Comparison of ENCODE assay signal across 11 cellular contexts in the genomic region with DNA sequence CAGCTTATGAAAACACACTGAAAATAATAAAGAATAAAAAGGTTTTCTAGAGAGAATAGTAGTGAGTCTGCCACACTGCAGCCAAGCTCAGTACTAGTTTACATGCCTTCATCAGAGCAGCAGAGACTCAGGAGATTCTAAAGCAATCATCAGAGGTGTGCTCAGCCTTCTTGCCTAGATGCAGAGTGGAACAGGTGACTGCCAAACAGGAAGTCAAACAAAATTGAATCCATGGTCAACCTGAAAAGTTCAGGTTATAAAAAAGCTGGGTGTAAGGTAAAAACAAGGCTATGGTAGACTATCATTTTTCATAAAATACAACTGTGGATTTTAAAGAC.
DNase-seq lines count a peak whose midpoint lies in the region; ATAC-seq and TF ChIP-seq lines count a peak whose summit lies in the region.
"Had no signal": no experiment of that assay in that cellular context is flagged by ENCODE, and none has a peak within 500 bp of the region (broad histone marks: within the 10 kb centered on the region; RNA-seq: fewer than 3 reads in every experiment).

No MANE protein-coding gene starts in this region.

- H3K9me3 ChIP-seq in BLaER1 treated with 17β-estradiol and CSF1 and Interleukin-3, amounts not matched to agents 10 nM and 100 nM (replicated peaks in 1 of 11): peaks cover 0 to 10% (median 6%) of the 10 kb centered on the region in 11 experiments; a peak in 16 of 22 replicates
- no peaks in the 10 kb centered on the region for H3K9me3 ChIP-seq in MM.1S (replicated peaks; ENCODE audit: insufficient read depth, low read length)
- no peaks in the 10 kb centered on the region for H3K9me3 ChIP-seq in mesodermal cell (ENCODE audit: control insufficient read depth, low read length)
- peaks cover 0 to 6% (median 0%) of the 10 kb centered on the region in 4 donors for H3K9me3 ChIP-seq in right lobe of liver

- H3K27me3 ChIP-seq in BLaER1 treated with 17β-estradiol and CSF1 and Interleukin-3, amounts not matched to agents 10 nM and 100 nM: no peaks in the 10 kb centered on the region
- H3K27me3 ChIP-seq in MM.1S (replicated peaks; ENCODE audit: insufficient read depth, low read length): no peaks in the 10 kb centered on the region
- no peaks in the 10 kb centered on the region for H3K27me3 ChIP-seq in right lobe of liver
- H3K27me3 ChIP-seq: esophagus muscularis mucosa had no signal

- H3K27ac ChIP-seq in BLaER1 treated with 17β-estradiol and CSF1 and Interleukin-3, amounts not matched to agents 10 nM and 100 nM: no peak overlapping the region
- peak overlapping the region; percentile 2; the same call in 1 of the 2 replicates for H3K27ac ChIP-seq in MM.1S (ENCODE audit: low read length)
- H3K27ac ChIP-seq in mesodermal cell (ENCODE audit: low read depth, low read length, severe bottlenecking): peak overlapping the region; percentile 48
- H3K27ac ChIP-seq in right lobe of liver: no peak overlapping the region
- H3K27ac ChIP-seq: esophagus muscularis mucosa had no signal

- peaks cover 10% of the 10 kb centered on the region for H3K9me3 Mint-ChIP-seq in activated T-helper 17 cell treated with anti-CD3 and anti-CD28 coated beads, Interleukin-2, amount 50 U/mL, for 72 hours

- TF ChIP-seq POLR2A in right lobe of liver (IDR thresholded peaks at IDR 0.05): no peak

- H3F3A ChIP-seq in MM.1S (ENCODE audit: insufficient read depth, low read length): peaks cover 8% of the 10 kb centered on the region; the same call in 1 of the 2 replicates

- intact Hi-C loops in right lobe of liver (cut with DNase I): no loop called here

- peak overlapping the region; percentile 22 to 68 (median 47) for H3K4me2 ChIP-seq in BLaER1 treated with 17β-estradiol and CSF1 and Interleukin-3, amounts not matched to agents 10 nM and 100 nM
- peak overlapping the region; percentile 5 for H3K4me2 ChIP-seq in MM.1S (ENCODE audit: low read depth, low read length)

- no peaks in the 10 kb centered on the region for H3K36me3 ChIP-seq in BLaER1 treated with 17β-estradiol and CSF1 and Interleukin-3, amounts not matched to agents 10 nM and 100 nM
- no peaks in the 10 kb centered on the region for H3K36me3 ChIP-seq in MM.1S (replicated peaks; ENCODE audit: insufficient read depth, low read length)
- H3K36me3 ChIP-seq in mesodermal cell (ENCODE audit: control insufficient read depth, insufficient read depth, low read length): no peaks in the 10 kb centered on the region
- H3K36me3 ChIP-seq in right lobe of liver: no peaks in the 10 kb centered on the region
- H3K36me3 ChIP-seq: esophagus muscularis mucosa had no signal

- no peak overlapping the region for H3K9ac ChIP-seq in BLaER1 treated with 17β-estradiol and CSF1 and Interleukin-3, amounts not matched to agents 10 nM and 100 nM
- H3K9ac ChIP-seq in MM.1S (ENCODE audit: low read length): no peak overlapping the region

- H3K9me2 ChIP-seq in MM.1S (replicated peaks; ENCODE audit: insufficient read depth, low read length): no peaks in the 10 kb centered on the region

- H4K20me1 ChIP-seq in BLaER1 treated with 17β-estradiol and CSF1 and Interleukin-3, amounts not matched to agents 10 nM and 100 nM: no peaks in the 10 kb centered on the region
- no peaks in the 10 kb centered on the region for H4K20me1 ChIP-seq in MM.1S (ENCODE audit: insufficient read depth, low read length)

- H3K27ac Mint-ChIP-seq in activated T-helper 17 cell treated with anti-CD3 and anti-CD28 coated beads, Interleukin-2, amount 50 U/mL, for 72 hours: peak overlapping the region; percentile 8

- no peak overlapping the region for H3K4me3 ChIP-seq in BLaER1 treated with 17β-estradiol and CSF1 and Interleukin-3, amounts not matched to agents 10 nM and 100 nM
- H3K4me3 ChIP-seq in MM.1S (ENCODE audit: low read length) (no peak overlapping the region), mesodermal cell (ENCODE audit: extremely low read depth, insufficient read depth, low read length, poor library complexity, severe bottlenecking) (no peak overlapping the region), right lobe of liver (no peak overlapping the region)
- H3K4me3 ChIP-seq: esophagus muscularis mucosa had no signal

- TF ChIP-seq CTCF in MM.1S (IDR thresholded peaks at IDR 0.05; ENCODE audit: low read length) (no peak), right lobe of liver (IDR thresholded peaks at IDR 0.05) (no peak)

- DNase-seq in MM.1S (peak; percentile 40), right lobe of liver (no peak), DMS 273 (lab: John Stamatoyannopoulos, UW; ENCODE audit: unreplicated experiment) (no peak)
- DNase-seq: C1 segment of cervical spinal cord, T1000 had no signal

- no peaks in the 10 kb centered on the region for H3K36me3 Mint-ChIP-seq in activated T-helper 17 cell treated with anti-CD3 and anti-CD28 coated beads, Interleukin-2, amount 50 U/mL, for 72 hours (ENCODE audit: low read depth)

- ATAC-seq in activated T-helper 17 cell treated with anti-CD3 and anti-CD28 coated beads, Interleukin-2, amount 50 U/mL, for 72 hours (replicated peaks): peak; percentile 76
- no peak for ATAC-seq in HG03378 (IDR thresholded peaks at IDR 0.05; ENCODE audit: unreplicated experiment)
- no peak for ATAC-seq in GM19397 (IDR thresholded peaks at IDR 0.05; ENCODE audit: unreplicated experiment)
- no peak for ATAC-seq in right lobe of liver

- H2AFZ ChIP-seq in MM.1S (ENCODE audit: low read length): peak overlapping the region; percentile 4; the same call in 1 of the 2 replicates

- peaks cover 16% of the 10 kb centered on the region for H3K4me1 Mint-ChIP-seq in activated T-helper 17 cell treated with anti-CD3 and anti-CD28 coated beads, Interleukin-2, amount 50 U/mL, for 72 hours

- H3K79me2 ChIP-seq in MM.1S (ENCODE audit: low read length): no peaks in the 10 kb centered on the region

- H3K4me3 Mint-ChIP-seq in activated T-helper 17 cell treated with anti-CD3 and anti-CD28 coated beads, Interleukin-2, amount 50 U/mL, for 72 hours: peak overlapping the region; percentile 36

- peaks cover 6 to 18% (median 15%) of the 10 kb centered on the region in 10 experiments for H3K4me1 ChIP-seq in BLaER1 treated with 17β-estradiol and CSF1 and Interleukin-3, amounts not matched to agents 10 nM and 100 nM
- peaks cover 18% of the 10 kb centered on the region for H3K4me1 ChIP-seq in MM.1S (ENCODE audit: low read length)
- peaks cover 4% of the 10 kb centered on the region for H3K4me1 ChIP-seq in mesodermal cell (ENCODE audit: control insufficient read depth, insufficient read depth, low read length, poor library complexity, severe bottlenecking)
- H3K4me1 ChIP-seq in right lobe of liver: no peaks in the 10 kb centered on the region

- no peaks in the 10 kb centered on the region for H3K27me3 Mint-ChIP-seq in activated T-helper 17 cell treated with anti-CD3 and anti-CD28 coated beads, Interleukin-2, amount 50 U/mL, for 72 hours

Comparison
In these comparisons a context has a peak if more than half of its experiments do, and no peak if none do; other contexts are left out.
1. H3K27ac ChIP-seq: peak in MM.1S (single experiment) and mesodermal cell (single experiment); none in BLaER1 treated with 17β-estradiol and CSF1 and Interleukin-3, amounts not matched to agents 10 nM and 100 nM (0 of 11) and right lobe of liver (0 of 3).